8 cellular contexts compared by ENCODE assay signal in the genomic region with DNA sequence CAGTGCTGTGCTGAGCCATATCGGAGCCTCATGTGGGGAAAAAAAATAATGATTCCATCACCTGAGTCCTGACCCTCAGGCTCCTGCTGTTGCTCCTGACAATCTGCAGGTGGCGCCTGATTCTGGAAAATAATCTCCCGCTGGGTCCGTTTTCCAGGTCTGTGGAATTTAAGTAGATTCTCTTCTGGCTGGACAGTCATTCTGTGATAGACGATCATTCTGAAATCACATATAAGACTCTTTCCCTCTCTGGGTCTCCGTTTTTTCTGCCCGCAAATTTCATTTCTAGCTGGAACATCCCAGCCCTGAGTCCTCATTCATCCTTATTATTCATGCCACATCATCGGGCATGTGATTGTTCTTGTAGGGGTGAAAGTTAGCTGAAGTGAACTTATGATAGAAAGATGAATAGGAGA. TPM values are rescaled to one million over a fixed set of nuclear protein-coding genes. Genes with fewer than 3 reads are reported as not detected.
DNase-seq lines count a peak whose midpoint lies in the region; ATAC-seq, FAIRE-seq and TF ChIP-seq lines count a peak whose summit lies in the region.

No MANE protein-coding gene starts in this region.

- in situ Hi-C loops in brain microvascular endothelial cell (cut with HindIII; ENCODE audit: low pct_ligation_motif_present, low sequenced_read_pairs): no loop called here

- H3K79me2 ChIP-seq in PC-3 (ENCODE audit: low read length): 0 out of 2 replicates have a peak, but pooled peaks cover 4% of the 10 kb centered on the region

- no peak for TF ChIP-seq EP300 in Ishikawa (IDR thresholded peaks at IDR 0.05; ENCODE audit: borderline replicate concordance)

- 0 out of 2 replicates have a peak, but pooled peaks cover under 1% of the 10 kb centered on the region for H3K4me1 ChIP-seq in PC-3 (ENCODE audit: insufficient read depth, low read length)

- H3K27ac ChIP-seq in PC-3 (ENCODE audit: low read length) (no peak overlapping the region), brain microvascular endothelial cell (no peak overlapping the region)

- POLR2A ChIA-PET in PC-3 (lab: Charles Lee; ENCODE audit: unreplicated experiment): no interaction called here

- TF ChIP-seq CTCF in PC-3 (conservative IDR thresholded peaks at IDR 0.05; ENCODE audit: low read depth, low read length) (peak; percentile 76), brain microvascular endothelial cell (IDR thresholded peaks at IDR 0.05; ENCODE audit: low read depth, low read length, missing control alignments) (peak; percentile 94)

- H3F3A ChIP-seq in PC-3 (ENCODE audit: low read length, unreplicated experiment): no peaks in the 10 kb centered on the region

- H3K4me3 ChIP-seq in PC-3 (ENCODE audit: low read length): no peak overlapping the region
- H3K4me3 ChIP-seq in brain microvascular endothelial cell (ENCODE audit: low read depth, low read length): no peak overlapping the region

- H3K27me3 ChIP-seq in PC-3 (ENCODE audit: low read length) (no peaks in the 10 kb centered on the region), brain microvascular endothelial cell (replicated peaks) (no peaks in the 10 kb centered on the region)

- CTCF ChIA-PET in PC-3 (lab: Charles Lee): interaction anchor here (2.1 kb wide), 1 partner anchor 145 kb away, joined by 14 read pairs; the partner anchor contains the start of gene TOR2A

- peak overlapping the region; percentile 42; the same call in 1 of the 2 replicates for H3K4me2 ChIP-seq in PC-3 (ENCODE audit: low read length)

- TF ChIP-seq RAD21 in Ishikawa (IDR thresholded peaks at IDR 0.05; ENCODE audit: low read depth): peak; percentile 93

- no peaks in the 10 kb centered on the region for H4K20me1 ChIP-seq in PC-3 (ENCODE audit: low read length)

- peak; percentile 74 for ATAC-seq in PC-3
- peak; percentile 53 for ATAC-seq in stimulated activated naive CD8-positive, alpha-beta T cell treated with anti-CD3 and anti-CD28 coated beads, Interleukin-15, Interleukin-2, amounts not matched to agents 100 U/mL and 50 U/mL, for 24 hours
- no peak for ATAC-seq in HG02798 (IDR thresholded peaks at IDR 0.05; ENCODE audit: poor library complexity, unreplicated experiment)
- no peak for ATAC-seq in HG03196 (IDR thresholded peaks at IDR 0.05; ENCODE audit: unreplicated experiment)

- H3K9me3 ChIP-seq in PC-3 (ENCODE audit: low read length): no peaks in the 10 kb centered on the region

- peak; percentile 84 for DNase-seq in DMS53 treated with DMSO at 0.1 percent for 48 hours (lab: John Stamatoyannopoulos, UW; ENCODE audit: unreplicated experiment)
- DNase-seq in PC-3: peak; percentile 71
- DNase-seq in brain microvascular endothelial cell: peak; percentile 60
- DNase-seq in stimulated activated naive CD8-positive, alpha-beta T cell treated with anti-CD3 and anti-CD28 coated beads, Interleukin-15, Interleukin-2, amounts not matched to agents 100 U/mL and 50 U/mL, for 24 hours: peak; percentile 39

- intact Hi-C loops in PC-3 (cut with micrococcal nuclease): loop anchor here (1.0 to 5.0 kb wide), 3 partner anchors 53 to 332 kb away; no protein-coding TSS in a partner anchor

- H3K36me3 ChIP-seq in PC-3 (ENCODE audit: low read depth, low read length): no peaks in the 10 kb centered on the region
- no peaks in the 10 kb centered on the region for H3K36me3 ChIP-seq in brain microvascular endothelial cell (replicated peaks)

- no peak overlapping the region for H2AFZ ChIP-seq in PC-3 (ENCODE audit: low read length)

- BruUV-seq in PC-3 (replicated peaks; lab: Mats Ljungman, UMichigan): no TSS peak

- FAIRE-seq in islet of Langerhans (lab: Jason Lieb, UNC): peak; percentile 69

- H3K9me2 ChIP-seq in PC-3 (replicated peaks; ENCODE audit: low read length): no peaks in the 10 kb centered on the region

- H3K9ac ChIP-seq in PC-3 (ENCODE audit: low read length): no peak overlapping the region

TF ChIP-seq in Ishikawa, 13 proteins besides CTCF, POLR2A, EP300 and RAD21:
- no peak for TF ChIP-seq YY1 (IDR thresholded peaks at IDR 0.05; ENCODE audit: low read depth)
- TF ChIP-seq FOXM1 (IDR thresholded peaks at IDR 0.05; ENCODE audit: borderline replicate concordance, low read depth): no peak
- TF ChIP-seq TEAD4 (IDR thresholded peaks at IDR 0.05): 0 out of 2 replicates have a peak, but pooled peaks have one; percentile 18
- TF ChIP-seq, protein P1, sequence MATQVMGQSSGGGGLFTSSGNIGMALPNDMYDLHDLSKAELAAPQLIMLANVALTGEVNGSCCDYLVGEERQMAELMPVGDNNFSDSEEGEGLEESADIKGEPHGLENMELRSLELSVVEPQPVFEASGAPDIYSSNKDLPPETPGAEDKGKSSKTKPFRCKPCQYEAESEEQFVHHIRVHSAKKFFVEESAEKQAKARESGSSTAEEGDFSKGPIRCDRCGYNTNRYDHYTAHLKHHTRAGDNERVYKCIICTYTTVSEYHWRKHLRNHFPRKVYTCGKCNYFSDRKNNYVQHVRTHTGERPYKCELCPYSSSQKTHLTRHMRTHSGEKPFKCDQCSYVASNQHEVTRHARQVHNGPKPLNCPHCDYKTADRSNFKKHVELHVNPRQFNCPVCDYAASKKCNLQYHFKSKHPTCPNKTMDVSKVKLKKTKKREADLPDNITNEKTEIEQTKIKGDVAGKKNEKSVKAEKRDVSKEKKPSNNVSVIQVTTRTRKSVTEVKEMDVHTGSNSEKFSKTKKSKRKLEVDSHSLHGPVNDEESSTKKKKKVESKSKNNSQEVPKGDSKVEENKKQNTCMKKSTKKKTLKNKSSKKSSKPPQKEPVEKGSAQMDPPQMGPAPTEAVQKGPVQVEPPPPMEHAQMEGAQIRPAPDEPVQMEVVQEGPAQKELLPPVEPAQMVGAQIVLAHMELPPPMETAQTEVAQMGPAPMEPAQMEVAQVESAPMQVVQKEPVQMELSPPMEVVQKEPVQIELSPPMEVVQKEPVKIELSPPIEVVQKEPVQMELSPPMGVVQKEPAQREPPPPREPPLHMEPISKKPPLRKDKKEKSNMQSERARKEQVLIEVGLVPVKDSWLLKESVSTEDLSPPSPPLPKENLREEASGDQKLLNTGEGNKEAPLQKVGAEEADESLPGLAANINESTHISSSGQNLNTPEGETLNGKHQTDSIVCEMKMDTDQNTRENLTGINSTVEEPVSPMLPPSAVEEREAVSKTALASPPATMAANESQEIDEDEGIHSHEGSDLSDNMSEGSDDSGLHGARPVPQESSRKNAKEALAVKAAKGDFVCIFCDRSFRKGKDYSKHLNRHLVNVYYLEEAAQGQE (IDR thresholded peaks at IDR 0.05; ENCODE audit: low read depth): no peak
- no peak for TF ChIP-seq NFIC (IDR thresholded peaks at IDR 0.05)

RNA-seq across cellular contexts. Expression of gene STXBP1, which starts 22.1 kb away (rescaled TPM):
- total RNA-seq in PC-3 (2014; rRNA removed): 9.1 and 12.2 TPM in 2 replicates

Comparison
In these comparisons a context has a peak if more than half of its experiments do, and no peak if none do; other contexts are left out.
1. ATAC-seq: peak in PC-3 (single experiment) and stimulated activated naive CD8-positive, alpha-beta T cell treated with anti-CD3 and anti-CD28 coated beads, Interleukin-15, Interleukin-2, amounts not matched to agents 100 U/mL and 50 U/mL, for 24 hours (single experiment); none in HG02798 (single experiment) and HG03196 (single experiment).
2. Peak in every context shown above with its lines, with median percentiles within 50 percentile points of each other: DNase-seq.